In genomic region chr14:30402846-30403245, GRCh38 we compare ENCODE assay signal across 24 cellular contexts.
"Had no signal": no experiment of that assay in that cellular context is flagged by ENCODE, and none has a peak within 500 bp of the region (broad histone marks: within the 10 kb centered on the region; RNA-seq: fewer than 3 reads in every experiment).

No MANE protein-coding gene starts in this region.

- H3K36me3 ChIP-seq: left ventricle myocardium inferior, ovary, suprapubic skin, thoracic aorta, tibial artery, uterus had no signal

- H3K9me3 ChIP-seq: ovary, suprapubic skin, thoracic aorta, tibial artery, uterus had no signal

- DNase-seq: hypothalamus; immature natural killer cell; left ventricle myocardium inferior; mesendoderm; naive B cell; natural killer cell; nephron progenitor cell; ovary; retina; right cardiac atrium; stimulated activated CD4-positive, alpha-beta T cell treated with anti-CD3 and anti-CD28 coated beads, Interleukin-12 subunit alpha, Interleukin-12 subunit beta, amount 100 ng/mL, for 4 hours; stimulated activated CD4-positive, alpha-beta T cell treated with anti-CD3 and anti-CD28 coated beads, Interleukin-15, amount 100 ng/mL, for 24 hours; stimulated activated CD4-positive, alpha-beta T cell treated with anti-CD3 and anti-CD28 coated beads, Interleukin-2, amount 100 ng/mL, for 24 hours; stimulated activated CD4-positive, alpha-beta T cell treated with anti-CD3 and anti-CD28 coated beads, Interleukin-4, amount 100 ng/mL, for 1 hour; stimulated activated naive CD4-positive, alpha-beta T cell; tibial artery; uterus had no signal

- ATAC-seq: natural killer cell; right cardiac atrium; sciatic nerve; stimulated activated effector memory CD8-positive, alpha-beta T cell treated with anti-CD3 and anti-CD28 coated beads, Interleukin-12 subunit alpha, Interleukin-12 subunit beta, amount 100 ng/mL, for 72 hours had no signal

- H3K4me3 ChIP-seq: left ventricle myocardium inferior, lung, ovary, skin epidermis, suprapubic skin, thoracic aorta, tibial artery, uterus had no signal

- H3K27ac ChIP-seq: left ventricle myocardium inferior, ovary, skin epidermis, suprapubic skin, thoracic aorta, tibial artery, uterus had no signal

- H3K4me1 ChIP-seq: left ventricle myocardium inferior, suprapubic skin, tibial artery, uterus had no signal

- FAIRE-seq: islet of Langerhans had no signal

- H3K27me3 ChIP-seq: ovary, suprapubic skin, tibial artery, uterus had no signal
